In genomic region chr12:6016756-6017155, GRCh38 we compare ENCODE assay signal across 10 cellular contexts.
"Had no signal": no experiment of that assay in that cellular context is flagged by ENCODE, and none has a peak within 500 bp of the region (broad histone marks: within the 10 kb centered on the region; RNA-seq: fewer than 3 reads in every experiment).

No MANE protein-coding gene starts in this region.

- H3K9ac ChIP-seq: GM23248 had no signal

- H3K36me3 Mint-ChIP-seq: IgD-negative memory B cell had no signal

- H3K27ac ChIP-seq: GM23248 had no signal

- ATAC-seq: HCT116, HepG2, K562 had no signal

- H3K9me3 Mint-ChIP-seq: HFFc6, IgD-negative memory B cell had no signal

- H2AFZ ChIP-seq: GM23248 had no signal

- H3K4me3 Mint-ChIP-seq: HFFc6, IgD-negative memory B cell had no signal

- FAIRE-seq: HepG2, HTR-8/SVneo, K562 had no signal

- H3K4me3 ChIP-seq: GM23248, HAP-1, K562 had no signal

- H3K36me3 ChIP-seq: HAP-1 had no signal

- H3K9me3 ChIP-seq: HAP-1 had no signal

- H3K4me1 ChIP-seq: HAP-1 had no signal

- DNase-seq: GM23248, GOT3, H7, HFFc6 had no signal

- H3K27ac Mint-ChIP-seq: HFFc6, IgD-negative memory B cell had no signal
